ENCODE assay signal across 1 cellular context in the genomic region with DNA sequence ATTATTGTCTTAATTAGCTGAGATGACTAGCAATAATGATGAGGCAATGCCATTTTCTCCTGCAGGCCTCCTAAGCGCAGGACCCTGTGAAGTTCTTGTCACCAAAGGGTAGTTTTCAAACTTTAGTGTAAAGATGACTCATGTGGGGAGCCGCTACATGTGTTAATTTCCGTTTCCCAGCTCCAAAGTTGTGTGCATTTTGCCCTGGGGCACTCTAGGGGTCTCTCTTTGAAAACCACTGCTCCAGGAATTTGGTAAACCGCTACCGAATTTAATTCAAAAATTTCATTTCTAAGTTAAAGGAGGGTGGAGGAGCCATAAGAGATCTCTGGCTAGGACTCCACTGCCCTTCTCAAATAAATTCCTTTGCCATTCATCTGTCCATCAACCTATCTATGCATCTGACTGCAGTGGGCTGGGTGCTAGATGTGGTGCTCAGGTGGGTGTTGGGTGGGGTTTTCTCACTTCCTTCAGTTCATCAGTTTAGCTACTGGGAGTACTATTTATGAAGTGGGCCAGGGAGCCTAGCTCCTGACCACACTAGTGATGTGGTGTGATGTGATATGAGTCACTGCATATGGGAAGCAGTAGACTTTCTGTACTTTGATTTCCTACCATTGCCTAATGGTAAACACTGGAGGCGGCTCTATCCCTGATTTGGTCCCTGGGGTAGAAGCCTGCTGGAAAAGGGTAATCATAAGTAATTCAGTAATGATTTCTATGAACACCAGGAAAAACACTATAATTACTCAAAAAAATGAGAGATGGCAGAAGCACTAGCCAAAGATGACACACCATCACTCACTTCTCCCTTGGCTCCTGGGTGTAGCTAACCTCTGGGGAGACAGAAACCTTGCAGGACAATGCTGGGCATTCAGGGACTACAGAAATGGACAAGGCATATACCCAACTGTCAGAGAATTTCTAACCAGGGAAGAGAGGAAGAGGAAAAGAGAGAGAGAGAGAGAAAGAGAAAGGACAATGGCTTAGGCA.
TF ChIP-seq lines count a peak whose summit lies in the region.

No MANE protein-coding gene starts in this region.

TF ChIP-seq in GM23338, 12 proteins besides CTCF, POLR2A, EP300 and RAD21 (continued from another document):
- TF ChIP-seq, protein P1, sequence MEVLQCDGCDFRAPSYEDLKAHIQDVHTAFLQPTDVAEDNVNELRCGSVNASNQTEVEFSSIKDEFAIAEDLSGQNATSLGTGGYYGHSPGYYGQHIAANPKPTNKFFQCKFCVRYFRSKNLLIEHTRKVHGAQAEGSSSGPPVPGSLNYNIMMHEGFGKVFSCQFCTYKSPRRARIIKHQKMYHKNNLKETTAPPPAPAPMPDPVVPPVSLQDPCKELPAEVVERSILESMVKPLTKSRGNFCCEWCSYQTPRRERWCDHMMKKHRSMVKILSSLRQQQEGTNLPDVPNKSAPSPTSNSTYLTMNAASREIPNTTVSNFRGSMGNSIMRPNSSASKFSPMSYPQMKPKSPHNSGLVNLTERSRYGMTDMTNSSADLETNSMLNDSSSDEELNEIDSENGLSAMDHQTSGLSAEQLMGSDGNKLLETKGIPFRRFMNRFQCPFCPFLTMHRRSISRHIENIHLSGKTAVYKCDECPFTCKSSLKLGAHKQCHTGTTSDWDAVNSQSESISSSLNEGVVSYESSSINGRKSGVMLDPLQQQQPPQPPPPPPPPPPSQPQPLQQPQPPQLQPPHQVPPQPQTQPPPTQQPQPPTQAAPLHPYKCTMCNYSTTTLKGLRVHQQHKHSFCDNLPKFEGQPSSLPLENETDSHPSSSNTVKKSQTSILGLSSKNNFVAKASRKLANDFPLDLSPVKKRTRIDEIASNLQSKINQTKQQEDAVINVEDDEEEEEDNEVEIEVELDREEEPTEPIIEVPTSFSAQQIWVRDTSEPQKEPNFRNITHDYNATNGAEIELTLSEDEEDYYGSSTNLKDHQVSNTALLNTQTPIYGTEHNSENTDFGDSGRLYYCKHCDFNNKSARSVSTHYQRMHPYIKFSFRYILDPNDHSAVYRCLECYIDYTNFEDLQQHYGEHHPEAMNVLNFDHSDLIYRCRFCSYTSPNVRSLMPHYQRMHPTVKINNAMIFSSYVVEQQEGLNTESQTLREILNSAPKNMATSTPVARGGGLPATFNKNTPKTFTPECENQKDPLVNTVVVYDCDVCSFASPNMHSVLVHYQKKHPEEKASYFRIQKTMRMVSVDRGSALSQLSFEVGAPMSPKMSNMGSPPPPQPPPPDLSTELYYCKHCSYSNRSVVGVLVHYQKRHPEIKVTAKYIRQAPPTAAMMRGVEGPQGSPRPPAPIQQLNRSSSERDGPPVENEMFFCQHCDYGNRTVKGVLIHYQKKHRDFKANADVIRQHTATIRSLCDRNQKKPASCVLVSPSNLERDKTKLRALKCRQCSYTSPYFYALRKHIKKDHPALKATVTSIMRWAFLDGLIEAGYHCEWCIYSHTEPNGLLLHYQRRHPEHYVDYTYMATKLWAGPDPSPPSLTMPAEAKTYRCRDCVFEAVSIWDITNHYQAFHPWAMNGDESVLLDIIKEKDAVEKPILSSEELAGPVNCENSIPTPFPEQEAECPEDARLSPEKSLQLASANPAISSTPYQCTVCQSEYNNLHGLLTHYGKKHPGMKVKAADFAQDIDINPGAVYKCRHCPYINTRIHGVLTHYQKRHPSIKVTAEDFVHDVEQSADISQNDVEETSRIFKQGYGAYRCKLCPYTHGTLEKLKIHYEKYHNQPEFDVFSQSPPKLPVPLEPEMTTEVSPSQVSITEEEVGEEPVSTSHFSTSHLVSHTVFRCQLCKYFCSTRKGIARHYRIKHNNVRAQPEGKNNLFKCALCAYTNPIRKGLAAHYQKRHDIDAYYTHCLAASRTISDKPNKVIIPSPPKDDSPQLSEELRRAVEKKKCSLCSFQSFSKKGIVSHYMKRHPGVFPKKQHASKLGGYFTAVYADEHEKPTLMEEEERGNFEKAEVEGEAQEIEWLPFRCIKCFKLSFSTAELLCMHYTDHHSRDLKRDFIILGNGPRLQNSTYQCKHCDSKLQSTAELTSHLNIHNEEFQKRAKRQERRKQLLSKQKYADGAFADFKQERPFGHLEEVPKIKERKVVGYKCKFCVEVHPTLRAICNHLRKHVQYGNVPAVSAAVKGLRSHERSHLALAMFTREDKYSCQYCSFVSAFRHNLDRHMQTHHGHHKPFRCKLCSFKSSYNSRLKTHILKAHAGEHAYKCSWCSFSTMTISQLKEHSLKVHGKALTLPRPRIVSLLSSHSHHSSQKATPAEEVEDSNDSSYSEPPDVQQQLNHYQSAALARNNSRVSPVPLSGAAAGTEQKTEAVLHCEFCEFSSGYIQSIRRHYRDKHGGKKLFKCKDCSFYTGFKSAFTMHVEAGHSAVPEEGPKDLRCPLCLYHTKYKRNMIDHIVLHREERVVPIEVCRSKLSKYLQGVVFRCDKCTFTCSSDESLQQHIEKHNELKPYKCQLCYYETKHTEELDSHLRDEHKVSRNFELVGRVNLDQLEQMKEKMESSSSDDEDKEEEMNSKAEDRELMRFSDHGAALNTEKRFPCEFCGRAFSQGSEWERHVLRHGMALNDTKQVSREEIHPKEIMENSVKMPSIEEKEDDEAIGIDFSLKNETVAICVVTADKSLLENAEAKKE (CRISPR knock-in tag; IDR thresholded peaks at IDR 0.05), result no peak
- TF ChIP-seq EZH2phosphoT487 (IDR thresholded peaks at IDR 0.05; ENCODE audit: unreplicated experiment) (no peak), ZNF331 (CRISPR knock-in tag; IDR thresholded peaks at IDR 0.05; ENCODE audit: low read depth) (no peak)
